Comparison of ENCODE assay signal across 1 cellular context in the genomic region with DNA sequence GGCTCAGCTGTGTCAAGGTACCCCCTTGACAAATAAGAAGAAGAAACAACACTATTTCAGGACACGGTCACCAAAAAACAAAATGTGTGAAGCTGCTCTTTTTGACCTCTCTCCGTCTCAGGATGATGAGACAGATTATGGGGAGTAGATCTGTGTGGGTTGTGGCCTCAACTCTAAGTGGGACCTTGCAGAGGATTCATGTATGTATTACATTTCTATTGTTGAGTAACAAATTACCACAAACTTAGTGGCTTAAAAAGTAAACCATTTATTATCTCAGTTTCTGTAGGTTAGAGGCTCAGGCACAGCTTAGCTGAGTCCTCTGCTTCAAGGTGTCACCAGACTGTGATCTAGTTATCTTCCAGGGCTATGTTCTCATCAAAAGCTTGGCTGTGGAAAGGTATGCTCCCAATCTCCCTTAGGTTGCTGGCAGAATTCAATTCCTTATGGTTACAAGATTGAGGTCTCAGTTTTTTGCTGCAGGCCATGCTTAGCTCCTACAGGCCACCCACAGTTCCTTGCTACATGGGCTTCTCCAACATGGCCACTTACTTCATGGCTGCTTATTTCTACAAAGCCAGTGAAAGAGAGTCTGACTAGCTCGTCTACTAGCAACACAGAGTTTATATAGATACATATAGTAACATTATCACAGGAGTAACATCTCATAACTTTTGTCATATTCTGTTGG.
TF ChIP-seq lines count a peak whose summit lies in the region.

No MANE protein-coding gene starts in this region.

TF ChIP-seq in HepG2, 621 proteins besides CTCF, POLR2A, EP300 and RAD21:
- no peak for TF ChIP-seq DPF2 (CRISPR knock-in tag; IDR thresholded peaks at IDR 0.05; ENCODE audit: borderline replicate concordance, low read depth)
- peak; percentile 97; the same call in 1 of the 2 replicates for TF ChIP-seq ZNF543 (CRISPR knock-in tag; IDR thresholded peaks at IDR 0.05)
- TF ChIP-seq, protein P1, sequence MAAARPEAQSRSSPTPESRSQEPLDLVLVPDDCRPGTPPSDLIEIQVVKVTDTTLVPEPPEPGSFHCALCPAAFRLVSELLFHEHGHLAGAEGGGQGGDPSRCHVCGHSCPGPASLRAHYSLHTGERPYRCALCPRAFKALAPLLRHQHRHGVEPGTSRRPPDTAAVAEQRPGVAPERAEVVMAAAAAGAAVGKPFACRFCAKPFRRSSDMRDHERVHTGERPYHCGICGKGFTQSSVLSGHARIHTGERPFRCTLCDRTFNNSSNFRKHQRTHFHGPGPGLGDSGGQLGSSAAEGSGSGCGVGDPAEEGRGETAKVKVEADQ (CRISPR knock-in tag; IDR thresholded peaks at IDR 0.05; ENCODE audit: borderline replicate concordance): no peak
